In genomic region chr11:78365381-78365792, GRCh38 we compare ENCODE assay signal across 13 cellular contexts. TPM values are rescaled to one million over a fixed set of nuclear protein-coding genes. Genes with fewer than 3 reads are reported as not detected.
DNase-seq lines count a peak whose midpoint lies in the region; ATAC-seq, FAIRE-seq and TF ChIP-seq lines count a peak whose summit lies in the region.
"Had no signal": no experiment of that assay in that cellular context is flagged by ENCODE, and none has a peak within 500 bp of the region (broad histone marks: within the 10 kb centered on the region; RNA-seq: fewer than 3 reads in every experiment).

No MANE protein-coding gene starts in this region.

- no peaks in the 10 kb centered on the region for H3K79me2 ChIP-seq in keratinocyte (ENCODE audit: control insufficient read depth, insufficient read depth, low read length)

- no peaks in the 10 kb centered on the region for H3K9me3 ChIP-seq in keratinocyte (ENCODE audit: control insufficient read depth, low read depth, low read length)
- H3K9me3 ChIP-seq in mucosa of descending colon = no peaks in the 10 kb centered on the region

- H3K27ac ChIP-seq in keratinocyte (ENCODE audit: control insufficient read depth, insufficient read depth, low read length) = no peak overlapping the region

- intact Hi-C loops in mucosa of descending colon (cut with DNase I, micrococcal nuclease) = no loop called here

- H3K4me1 ChIP-seq in keratinocyte (ENCODE audit: control insufficient read depth, extremely low read depth, insufficient read depth, low read length) (peaks cover 10% of the 10 kb centered on the region), mucosa of descending colon (ENCODE audit: low read depth) (no peaks in the 10 kb centered on the region)

- H2AFZ ChIP-seq in keratinocyte (ENCODE audit: control insufficient read depth, low read length) = peak overlapping the region; percentile 16

- peak; percentile 9 for FAIRE-seq in keratinocyte (lab: Jason Lieb, UNC)

- H3K4me3 ChIP-seq in keratinocyte (ENCODE audit: control insufficient read depth in 2 of 3, extremely low read depth in 1 of 3, insufficient read depth in 2 of 3, low read depth in 1 of 3, low read length in 3 of 3) = no peak overlapping the region
- no peak overlapping the region for H3K4me3 ChIP-seq in mucosa of descending colon

- ATAC-seq in mucosa of descending colon = no peak
- ATAC-seq in HG03196 (IDR thresholded peaks at IDR 0.05; ENCODE audit: unreplicated experiment) = no peak

- H3K4me2 ChIP-seq in keratinocyte (ENCODE audit: control insufficient read depth, extremely low read depth, insufficient read depth, low read depth, low read length) = peak overlapping the region; percentile 62

- in situ Hi-C loops in ACHN (cut with HindIII; ENCODE audit: low pct_ligation_motif_present, low pct_unique_long_range_greater_than_20kb, low sequenced_read_pairs) = no loop called here

- no peaks in the 10 kb centered on the region for H3K36me3 ChIP-seq in keratinocyte (ENCODE audit: control insufficient read depth in 2 of 2, extremely low read depth in 1 of 2, insufficient read depth in 2 of 2, low read length in 2 of 2)
- H3K36me3 ChIP-seq in mucosa of descending colon (ENCODE audit: low read depth) = no peaks in the 10 kb centered on the region

- no peaks in the 10 kb centered on the region for H3K9me1 ChIP-seq in keratinocyte (ENCODE audit: control insufficient read depth, extremely low read depth, insufficient read depth, low read length)

- dilution Hi-C loops in keratinocyte (cut with MboI; ENCODE audit: extremely low pct_ligation_motif_present, low sequenced_read_pairs) = no loop called here

- TF ChIP-seq CTCF in keratinocyte (optimal IDR thresholded peaks at IDR 0.05 in 1 of 3, IDR thresholded peaks at IDR 0.05 in 1 of 3, conservative IDR thresholded peaks at IDR 0.05 in 1 of 3; ENCODE audit: extremely low read depth in 1 of 3, insufficient read depth in 2 of 3, low read length in 3 of 3) (no peak), mucosa of descending colon (IDR thresholded peaks at IDR 0.05) (no peak)

- H3K9ac ChIP-seq in keratinocyte (ENCODE audit: control insufficient read depth, extremely low read depth, insufficient read depth, low read length) = no peak overlapping the region

- DNase-seq in ACHN (peak; percentile 63), HT-29 (ENCODE audit: low spot score) (peak; percentile 41), astrocyte of the hippocampus (ENCODE audit: low read depth, low spot score) (peak; percentile 85), keratinocyte (ENCODE audit: low read depth, low spot score) (peak; percentile 21), RKO (ENCODE audit: low spot score) (no peak), mucosa of descending colon (no peak), globus pallidus (ENCODE audit: low spot score) (no peak)
- DNase-seq: activated T-cell treated with anti-CD3 and anti-CD28 coated beads for 4 hours, C1 segment of cervical spinal cord, cortex of kidney, GOT3, immature natural killer cell had no signal

- H3K27me3 ChIP-seq in keratinocyte (ENCODE audit: control insufficient read depth, extremely low read depth, insufficient read depth, low read length) = no peaks in the 10 kb centered on the region

- H4K20me1 ChIP-seq in keratinocyte (ENCODE audit: control insufficient read depth, extremely low read depth, insufficient read depth, low read length) = no peaks in the 10 kb centered on the region

RNA-seq across cellular contexts. Expression of gene GAB2, which starts 52.2 kb away (rescaled TPM):
- 1.8 and 3.6 TPM in 2 replicates for total RNA-seq in HT-29 (2014; rRNA removed; shearing (Covaris generic))
- polyA plus RNA-seq in keratinocyte = 0.36 to 1.2 TPM (median 0.68 TPM) in 3 replicates
- polyA plus RNA-seq in keratinocyte (2011; ENCODE audit: low read depth) = 2.2 TPM
- polyA plus RNA-seq in keratinocyte (2011; cell fraction: cytosol; rRNA removed) = 0.94 and 1.3 TPM in 2 replicates
- 2.8 TPM in 2 replicates for polyA plus RNA-seq in keratinocyte (2011; cell fraction: nucleus; rRNA removed)
- 0.40 and 5.0 TPM in 2 replicates for polyA plus RNA-seq in keratinocyte (2012; ENCODE audit: low replicate concordance)
- 0.74 to 3.8 TPM (median 3.7 TPM) in 3 replicates for polyA minus RNA-seq in keratinocyte
- polyA minus RNA-seq in keratinocyte (2011; cell fraction: cytosol; rRNA and poly(A)+ RNA removed) = 1.7 TPM
- polyA minus RNA-seq in keratinocyte (2011; cell fraction: nucleus; rRNA and poly(A)+ RNA removed) = 1.8 and 2.6 TPM in 2 replicates
- 10 to 100 TPM; 21.5 to 36.1 (median 26.6) TPM for total RNA-seq in mucosa of descending colon

Comparison
In these comparisons a context has a peak if more than half of its experiments do, and no peak if none do; other contexts are left out.
1. DNase-seq: peak in ACHN (single experiment), HT-29 (single experiment), astrocyte of the hippocampus (single experiment) and keratinocyte (single experiment); none in RKO (single experiment), mucosa of descending colon (0 of 3) and globus pallidus (single experiment).